ENCODE assay signal across 27 cellular contexts in genomic region chr1:203648281-203648680, GRCh38. TPM values are rescaled to one million over a fixed set of nuclear protein-coding genes. Genes with fewer than 3 reads are reported as not detected.
DNase-seq lines count a peak whose midpoint lies in the region; ATAC-seq and TF ChIP-seq lines count a peak whose summit lies in the region.
"Had no signal": no experiment of that assay in that cellular context is flagged by ENCODE, and none has a peak within 500 bp of the region (broad histone marks: within the 10 kb centered on the region; RNA-seq: fewer than 3 reads in every experiment).

No MANE protein-coding gene starts in this region.

- H2AK5ac ChIP-seq in trophoblast cell (ENCODE audit: low read length) = no peak overlapping the region

- intact Hi-C loops in mammary epithelial cell (cut with micrococcal nuclease) = no loop called here

- H4K20me1 ChIP-seq in DND-41 (ENCODE audit: insufficient read depth, low read length) (peaks cover 35% of the 10 kb centered on the region), mammary epithelial cell (ENCODE audit: insufficient read depth, low read length) (no peaks in the 10 kb centered on the region)

- peaks cover 75% of the 10 kb centered on the region for H3K4me1 ChIP-seq in CD4-positive, CD25-positive, alpha-beta regulatory T cell (ENCODE audit: control insufficient read depth, insufficient read depth, low read length, poor library complexity, severe bottlenecking)
- H3K4me1 ChIP-seq in DND-41 (ENCODE audit: insufficient read depth, low read length) (peaks cover 55% of the 10 kb centered on the region), trophoblast cell (ENCODE audit: control insufficient read depth in 1 of 2, insufficient read depth in 2 of 2, low read length in 2 of 2) (peaks cover 15 to 27% of the 10 kb centered on the region in 2 experiments), mammary epithelial cell (ENCODE audit: insufficient read depth, low read length) (peaks cover 54% of the 10 kb centered on the region)

- peak overlapping the region in 2 of 3 donors; percentile 92 to 95 for H3K27ac Mint-ChIP-seq in CD4-positive, CD25-positive, alpha-beta regulatory T cell
- H3K27ac Mint-ChIP-seq in central memory CD8-positive, alpha-beta T cell (ENCODE audit: low read depth) = peak overlapping the region; percentile 91
- H3K27ac Mint-ChIP-seq: activated naive CD8-positive, alpha-beta T cell treated with anti-CD3 and anti-CD28 coated beads, Interleukin-2, amount 10 ng/mL, durations not matched to agents 7 days and 5 days had no signal

- peaks cover 6% of the 10 kb centered on the region for H3K79me1 ChIP-seq in trophoblast cell (ENCODE audit: low read length)

- peak overlapping the region; percentile 57 for H3K4ac ChIP-seq in trophoblast cell (ENCODE audit: low read depth, low read length)

- H3K4me2 ChIP-seq in DND-41 (ENCODE audit: insufficient read depth, low read length) (no peak overlapping the region), trophoblast cell (ENCODE audit: low read length) (no peak overlapping the region), mammary epithelial cell (ENCODE audit: insufficient read depth, low read depth, low read length) (no peak overlapping the region)

- peak overlapping the region in 2 of 4 donors; percentile 33 to 86 for H3K4me3 Mint-ChIP-seq in CD4-positive, CD25-positive, alpha-beta regulatory T cell
- H3K4me3 Mint-ChIP-seq in central memory CD8-positive, alpha-beta T cell = no peak overlapping the region
- H3K4me3 Mint-ChIP-seq: activated naive CD8-positive, alpha-beta T cell treated with anti-CD3 and anti-CD28 coated beads, Interleukin-2, amount 10 ng/mL, durations not matched to agents 7 days and 5 days had no signal

- H3K4me1 Mint-ChIP-seq in CD4-positive, CD25-positive, alpha-beta regulatory T cell = peaks cover 31 to 82% (median 66%) of the 10 kb centered on the region in 4 donors
- H3K4me1 Mint-ChIP-seq in central memory CD8-positive, alpha-beta T cell = peaks cover 67% of the 10 kb centered on the region

- H4K91ac ChIP-seq in trophoblast cell (ENCODE audit: low read depth, low read length) = no peak overlapping the region

- in situ Hi-C loops in mammary epithelial cell (cut with MboI; ENCODE audit: low sequenced_read_pairs in 2 of 2) = no loop called here

- H2AFZ ChIP-seq in DND-41 (ENCODE audit: low read depth, low read length) = no peak overlapping the region
- no peak overlapping the region for H2AFZ ChIP-seq in trophoblast cell (ENCODE audit: insufficient read depth, low read length, poor library complexity)
- H2AFZ ChIP-seq in mammary epithelial cell (ENCODE audit: low read depth, low read length) = no peak overlapping the region
- H2AFZ ChIP-seq: GM23248 had no signal

- peaks cover 11% of the 10 kb centered on the region for H3K36me3 ChIP-seq in CD4-positive, CD25-positive, alpha-beta regulatory T cell (ENCODE audit: control insufficient read depth, insufficient read depth, low read length)
- H3K36me3 ChIP-seq in DND-41 (ENCODE audit: insufficient read depth, low read length) (peaks cover 17% of the 10 kb centered on the region), trophoblast cell (ENCODE audit: control insufficient read depth in 1 of 2, insufficient read depth in 2 of 2, low read length in 2 of 2) (peaks cover 12 to 14% of the 10 kb centered on the region in 2 experiments), mammary epithelial cell (ENCODE audit: insufficient read depth, low read length) (no peaks in the 10 kb centered on the region), H7 (replicated peaks; ENCODE audit: control insufficient read depth, insufficient read depth, low read length) (no peaks in the 10 kb centered on the region)
- H3K36me3 ChIP-seq: BE2C, Peyer's patch, stomach, tibial artery had no signal

- no peak overlapping the region for H2BK120ac ChIP-seq in trophoblast cell (ENCODE audit: insufficient read depth, low read length, poor library complexity)

- no peak overlapping the region for H3K14ac ChIP-seq in trophoblast cell (ENCODE audit: low read length)

- TF ChIP-seq CTCF in DND-41 (IDR thresholded peaks at IDR 0.05; ENCODE audit: borderline replicate concordance, extremely low read depth, low read length, poor library complexity, severe bottlenecking) = no peak
- TF ChIP-seq CTCF in mammary epithelial cell (conservative IDR thresholded peaks at IDR 0.05 in 1 of 2, IDR thresholded peaks at IDR 0.05 in 1 of 2; ENCODE audit: extremely low read depth in 1 of 2, insufficient read depth in 1 of 2, low read depth in 1 of 2, low read length in 2 of 2) = no peak

- peak overlapping the region; percentile 91 for H3K27ac ChIP-seq in CD4-positive, CD25-positive, alpha-beta regulatory T cell (ENCODE audit: insufficient read depth, low read length, poor library complexity, severe bottlenecking)
- H3K27ac ChIP-seq in DND-41 (ENCODE audit: low read length) (peak overlapping the region; percentile 15; the same call in 1 of the 2 replicates), trophoblast cell (ENCODE audit: low read depth, low read length) (no peak overlapping the region), mammary epithelial cell (ENCODE audit: insufficient read depth, low read depth, low read length) (no peak overlapping the region)
- H3K27ac ChIP-seq: GM23248, VCaP had no signal

- no peak overlapping the region for H3K23ac ChIP-seq in trophoblast cell (ENCODE audit: low read length)

- CTCF ChIA-PET in mammary epithelial cell (lab: Charles Lee; ENCODE audit: low non-redundant PET) = no interaction called here

- H3K9ac ChIP-seq in DND-41 (ENCODE audit: low read depth, low read length) (no peak overlapping the region), trophoblast cell (ENCODE audit: low read length) (no peak overlapping the region), mammary epithelial cell (ENCODE audit: insufficient read depth, low read length) (no peak overlapping the region)
- H3K9ac ChIP-seq: GM23248 had no signal

- H4K12ac ChIP-seq in trophoblast cell (ENCODE audit: low read depth, low read length) = no peak overlapping the region

- peaks cover 12% of the 10 kb centered on the region for H3K36me3 Mint-ChIP-seq in CD4-positive, CD25-positive, alpha-beta regulatory T cell
- peaks cover 33% of the 10 kb centered on the region for H3K36me3 Mint-ChIP-seq in central memory CD8-positive, alpha-beta T cell (ENCODE audit: insufficient read depth)

- H4K8ac ChIP-seq in trophoblast cell (ENCODE audit: low read depth, low read length) = no peak overlapping the region

- no TSS peak for BruUV-seq in mammary epithelial cell (replicated peaks; lab: Mats Ljungman, UMichigan)

- dilution Hi-C loops in mammary epithelial cell (cut with HindIII; ENCODE audit: low sequenced_read_pairs) = no loop called here

- H3K9me3 ChIP-seq in CD4-positive, CD25-positive, alpha-beta regulatory T cell (ENCODE audit: control insufficient read depth in 2 of 2, low read length in 2 of 2) = no peaks in the 10 kb centered on the region
- H3K9me3 ChIP-seq in DND-41 (ENCODE audit: insufficient read depth, low read length, severe bottlenecking) (no peaks in the 10 kb centered on the region), trophoblast cell (ENCODE audit: insufficient read depth, low read depth, low read length) (no peaks in the 10 kb centered on the region), mammary epithelial cell (replicated peaks; ENCODE audit: insufficient read depth, low read length) (no peaks in the 10 kb centered on the region)
- H3K9me3 ChIP-seq: BE2C, Caco-2, Peyer's patch, stomach, tibial artery had no signal

- DNase-seq in CD4-positive, CD25-positive, alpha-beta regulatory T cell = no peak
- no peak for DNase-seq in DND-41
- DNase-seq in central memory CD8-positive, alpha-beta T cell (ENCODE audit: low spot score in 2 of 2) = no peak
- no peak for DNase-seq in trophoblast cell
- DNase-seq in mammary epithelial cell = no peak
- DNase-seq in midbrain (lab: John Stamatoyannopoulos, UW) = no peak
- no peak for DNase-seq in H7
- DNase-seq: ACHN; activated CD4-positive, alpha-beta T cell treated with anti-CD3 and anti-CD28 coated beads for 4 hours; activated effector memory CD4-positive, alpha-beta T cell treated with anti-CD3 and anti-CD28 coated beads, Interleukin-2, amount 50 U/mL, for 16 hours; activated naive CD8-positive, alpha-beta T cell treated with anti-CD3 and anti-CD28 coated beads, Interleukin-2, amount 10 ng/mL, durations not matched to agents 7 days and 5 days; BE2C; Caco-2; DMS53; effector CD8-positive, alpha-beta T cell; GDM1; GM23248; NCI-H1048; Peyer's patch; stimulated activated CD4-positive, alpha-beta T cell treated with anti-CD3 and anti-CD28 coated beads, Interleukin-2, amount 100 ng/mL, for 48 hours; stomach; T-helper 9 cell; tibial artery had no signal

- peak overlapping the region; percentile 43 for H3K18ac ChIP-seq in trophoblast cell (ENCODE audit: low read length)

- peak overlapping the region; percentile 29 for H2BK12ac ChIP-seq in trophoblast cell (ENCODE audit: low read length)

- no peaks in the 10 kb centered on the region for H3K27me3 ChIP-seq in CD4-positive, CD25-positive, alpha-beta regulatory T cell (ENCODE audit: control insufficient read depth, insufficient read depth, low read length)
- H3K27me3 ChIP-seq in DND-41 (ENCODE audit: insufficient read depth, low read length, poor library complexity) (no peaks in the 10 kb centered on the region), trophoblast cell (ENCODE audit: insufficient read depth, low read length) (no peaks in the 10 kb centered on the region), mammary epithelial cell (ENCODE audit: insufficient read depth, low read length) (no peaks in the 10 kb centered on the region), H7 (ENCODE audit: control insufficient read depth, insufficient read depth, low read length) (no peaks in the 10 kb centered on the region; the same call in 1 of the 2 replicates)
- H3K27me3 ChIP-seq: BE2C, Peyer's patch, stomach, tibial artery had no signal

- peaks cover 0 to 2% (median 0%) of the 10 kb centered on the region in 7 donors for H3K9me3 Mint-ChIP-seq in CD4-positive, CD25-positive, alpha-beta regulatory T cell
- no peaks in the 10 kb centered on the region for H3K9me3 Mint-ChIP-seq in central memory CD8-positive, alpha-beta T cell
- H3K9me3 Mint-ChIP-seq: activated naive CD8-positive, alpha-beta T cell treated with anti-CD3 and anti-CD28 coated beads, Interleukin-2, amount 10 ng/mL, durations not matched to agents 7 days and 5 days had no signal

- H3K79me2 ChIP-seq in DND-41 (ENCODE audit: insufficient read depth, low read length) (peaks cover 91% of the 10 kb centered on the region), trophoblast cell (ENCODE audit: control insufficient read depth, insufficient read depth, low read length, poor library complexity) (peaks cover 18% of the 10 kb centered on the region), mammary epithelial cell (ENCODE audit: insufficient read depth, low read length) (peaks cover 74% of the 10 kb centered on the region)

- no peak overlapping the region for H3K4me3 ChIP-seq in CD4-positive, CD25-positive, alpha-beta regulatory T cell (ENCODE audit: low read depth, low read length)
- H3K4me3 ChIP-seq in DND-41 (ENCODE audit: low read depth in 1 of 2, low read length in 2 of 2) (no peak overlapping the region), trophoblast cell (ENCODE audit: low read depth, low read length) (no peak overlapping the region), mammary epithelial cell (replicated peaks in 1 of 3; ENCODE audit: insufficient read depth in 1 of 3, low read depth in 2 of 3, low read length in 3 of 3) (no peak overlapping the region), H7 (ENCODE audit: insufficient read depth, low read depth, low read length) (no peak overlapping the region)
- H3K4me3 ChIP-seq: coronary artery, GM23248, Peyer's patch, stomach, tibial artery had no signal

- no peaks in the 10 kb centered on the region for H3K27me3 Mint-ChIP-seq in CD4-positive, CD25-positive, alpha-beta regulatory T cell
- H3K27me3 Mint-ChIP-seq in central memory CD8-positive, alpha-beta T cell = no peaks in the 10 kb centered on the region

- ATAC-seq in CD4-positive, CD25-positive, alpha-beta regulatory T cell (ENCODE audit: low read depth in 2 of 2) = no peak
- ATAC-seq in DND-41 (ENCODE audit: insufficient read depth, low read depth) (no peak), HG02884 (IDR thresholded peaks at IDR 0.05; ENCODE audit: unreplicated experiment) (no peak)
- ATAC-seq in central memory CD8-positive, alpha-beta T cell (replicated peaks; ENCODE audit: extremely low read depth, poor library complexity, severe bottlenecking) = no peak
- ATAC-seq: right cardiac atrium had no signal

- H2BK5ac ChIP-seq in trophoblast cell (ENCODE audit: low read depth, low read length, poor library complexity) = no peak overlapping the region

- WGBS in trophoblast cell (ENCODE audit: extremely low coverage, insufficient coverage, insufficient read length) = no CpG with 5 or more reads among the region's 2 CpGs
- 100% methylated on average over 2 of the region's 2 CpGs for WGBS in mammary epithelial cell (ENCODE audit: low coverage, missing lambda C conversion rate)

RNA-seq across cellular contexts. Expression of gene ATP2B4, which starts 21.6 kb away (rescaled TPM):
- 149 TPM for total RNA-seq in CD4-positive, CD25-positive, alpha-beta regulatory T cell
- 10 to 100 TPM; 25.8 to 39.6 (median 31.7) TPM for polyA plus RNA-seq in CD4-positive, CD25-positive, alpha-beta regulatory T cell
- 278 and 279 TPM in 2 replicates for polyA plus RNA-seq in trophoblast cell (2013)
- 10 to 100 TPM; 70.5 to 91.1 TPM for total RNA-seq in mammary epithelial cell
- 67.7 TPM for polyA plus RNA-seq in mammary epithelial cell
- 229 TPM for polyA minus RNA-seq in mammary epithelial cell
- total RNA-seq in H7 (2014; rRNA removed; shearing (Covaris generic)) = 26.5 and 32.1 TPM in 2 replicates

Comparison
In these comparisons a context has a peak if more than half of its experiments do, and no peak if none do; other contexts are left out.
1. H3K27ac ChIP-seq: peak in CD4-positive, CD25-positive, alpha-beta regulatory T cell (single experiment) and DND-41 (single experiment); none in trophoblast cell (single experiment) and mammary epithelial cell (single experiment).